25 cellular contexts compared by ENCODE assay signal in genomic region chr18:80169607-80170006, GRCh38.
A peak's percentile ranks its signal among the peaks of the same experiment; 100 is the strongest.
DNase-seq lines count a peak whose midpoint lies in the region; ATAC-seq and TF ChIP-seq lines count a peak whose summit lies in the region.
"Had no signal": no experiment of that assay in that cellular context is flagged by ENCODE, and none has a peak within 500 bp of the region (broad histone marks: within the 10 kb centered on the region; RNA-seq: fewer than 3 reads in every experiment).

No MANE protein-coding gene starts in this region.

- H3K27me3 ChIP-seq in lower lobe of right lung (ENCODE audit: low read depth), result peaks cover 7% of the 10 kb centered on the region
- H3K27me3 ChIP-seq: body of pancreas, right atrium auricular region had no signal

- peak; percentile 24 for DNase-seq in D341Med (ENCODE audit: low spot score)
- DNase-seq in HFFc6, result no peak
- peak; percentile 48 for DNase-seq in chondrocyte (ENCODE audit: low spot score)
- DNase-seq in lower lobe of right lung, result peak; percentile 44
- DNase-seq in NCI-H2081 treated with DMSO at 0.1 percent for 48 hours (lab: John Stamatoyannopoulos, UW), result no peak
- no peak for DNase-seq in NCI-H524 (lab: John Stamatoyannopoulos, UW)
- DNase-seq in epidermal melanocyte (ENCODE audit: insufficient read length, low spot score), result no peak
- DNase-seq: activated CD8-positive, alpha-beta memory T cell treated with anti-CD3 and anti-CD28 coated beads, Interleukin-2, amount 50 U/mL, for 48 hours; activated CD8-positive, alpha-beta T cell treated with anti-CD3 and anti-CD28 coated beads for 36 hours; activated naive CD4-positive, alpha-beta T cell treated with anti-CD3 and anti-CD28 coated beads, Interleukin-2, amount 50 U/mL, for 16 hours; body of pancreas; CD8-positive, alpha-beta memory T cell; cerebellar nuclear complex; glutamatergic neuron; left lung; NCI-H1048; NCI-H446 treated with DMSO at 0.1 percent for 48 hours; NCI-H82; stimulated activated CD4-positive, alpha-beta T cell treated with anti-CD3 and anti-CD28 coated beads, Interleukin-1b, Interleukin-23, amount 100 ng/mL, for 48 hours; stimulated activated naive CD8-positive, alpha-beta T cell treated with anti-CD3 and anti-CD28 coated beads, Interleukin-15, Interleukin-2, amounts not matched to agents 100 U/mL and 50 U/mL, for 24 hours; T-helper 2 cell had no signal

- no peak for TF ChIP-seq CTCF in HFFc6 (IDR thresholded peaks at IDR 0.05)
- TF ChIP-seq CTCF in chondrocyte (IDR thresholded peaks at IDR 0.05), result no peak
- TF ChIP-seq CTCF in lower lobe of right lung (IDR thresholded peaks at IDR 0.05), result no peak

- peaks cover 7% of the 10 kb centered on the region for H3K4me1 ChIP-seq in lower lobe of right lung
- H3K4me1 ChIP-seq: left lung, right atrium auricular region had no signal

- no peak overlapping the region for H3K4me3 ChIP-seq in lower lobe of right lung
- H3K4me3 ChIP-seq: body of pancreas, left lung, right atrium auricular region, smooth muscle cell had no signal

- H3K27me3 Mint-ChIP-seq in HFFc6 (ENCODE audit: insufficient read depth) (peaks cover 2% of the 10 kb centered on the region), chondrocyte (ENCODE audit: low read depth) (no peaks in the 10 kb centered on the region)

- H3K27ac Mint-ChIP-seq in HFFc6, result peak overlapping the region; percentile 69; the same call in 1 of the 2 replicates
- no peak overlapping the region for H3K27ac Mint-ChIP-seq in chondrocyte (ENCODE audit: unreplicated experiment)
- H3K27ac Mint-ChIP-seq: activated CD8-positive, alpha-beta T cell treated with anti-CD3 and anti-CD28 coated beads for 36 hours; activated T-helper 1 cell treated with anti-CD3 and anti-CD28 coated beads, Interleukin-12 subunit alpha, Interleukin-12 subunit beta, Interleukin-2, Interleukin-4 antibody, amounts not matched to agents 30 ng/mL and 10 ng/mL and 1 ng/mL, durations not matched to agents 14 hours and 24 hours and 36 hours; B cell had no signal

- H3K36me3 Mint-ChIP-seq in HFFc6 (ENCODE audit: low read depth) (peaks cover 8% of the 10 kb centered on the region), chondrocyte (ENCODE audit: low read depth) (peaks cover 6% of the 10 kb centered on the region)
- H3K36me3 Mint-ChIP-seq: CD8-positive, alpha-beta memory T cell had no signal

- H3K36me3 ChIP-seq in lower lobe of right lung, result no peaks in the 10 kb centered on the region
- H3K36me3 ChIP-seq: left lung, right atrium auricular region had no signal

- H3K4me1 Mint-ChIP-seq in HFFc6 (ENCODE audit: low read depth) (peaks cover 35% of the 10 kb centered on the region), chondrocyte (ENCODE audit: low read depth) (peaks cover 12% of the 10 kb centered on the region)

- H3K4me3 Mint-ChIP-seq in HFFc6, result no peak overlapping the region
- H3K4me3 Mint-ChIP-seq in chondrocyte (ENCODE audit: unreplicated experiment), result no peak overlapping the region
- H3K4me3 Mint-ChIP-seq: activated CD8-positive, alpha-beta T cell treated with anti-CD3 and anti-CD28 coated beads for 36 hours; activated T-helper 1 cell treated with anti-CD3 and anti-CD28 coated beads, Interleukin-12 subunit alpha, Interleukin-12 subunit beta, Interleukin-2, Interleukin-4 antibody, amounts not matched to agents 30 ng/mL and 10 ng/mL and 1 ng/mL, durations not matched to agents 14 hours and 24 hours and 36 hours; B cell; CD8-positive, alpha-beta memory T cell had no signal

- no peak overlapping the region for H3K27ac ChIP-seq in lower lobe of right lung
- H3K27ac ChIP-seq: body of pancreas, left lung, right atrium auricular region had no signal

- intact Hi-C loops in lower lobe of right lung (cut with DNase I), result no loop called here

- ATAC-seq in lower lobe of right lung, result no peak
- ATAC-seq: activated CD8-positive, alpha-beta T cell treated with anti-CD3 and anti-CD28 coated beads for 36 hours; body of pancreas; left lung; stimulated activated naive CD8-positive, alpha-beta T cell treated with anti-CD3 and anti-CD28 coated beads, Interleukin-15, Interleukin-2, amounts not matched to agents 100 U/mL and 50 U/mL, for 24 hours had no signal

- H3K9me3 ChIP-seq in lower lobe of right lung, result peaks cover 7% of the 10 kb centered on the region

- peaks cover 8% of the 10 kb centered on the region for H3K9me3 Mint-ChIP-seq in HFFc6
- H3K9me3 Mint-ChIP-seq in chondrocyte (ENCODE audit: low read depth), result peaks cover 7% of the 10 kb centered on the region

Comparison
In these comparisons a context has a peak if more than half of its experiments do, and no peak if none do; other contexts are left out.
1. DNase-seq: peak in D341Med (single experiment), chondrocyte (single experiment) and lower lobe of right lung (single experiment); none in HFFc6 (single experiment), NCI-H2081 treated with DMSO at 0.1 percent for 48 hours (single experiment), NCI-H524 (0 of 2) and epidermal melanocyte (single experiment).